8 cellular contexts compared by ENCODE assay signal in genomic region chr12:132144115-132145071, GRCh38. TPM values are rescaled to one million over a fixed set of nuclear protein-coding genes. Genes with fewer than 3 reads are reported as not detected.
DNase-seq lines count a peak whose midpoint lies in the region; ATAC-seq and TF ChIP-seq lines count a peak whose summit lies in the region.

A gene with protein sequence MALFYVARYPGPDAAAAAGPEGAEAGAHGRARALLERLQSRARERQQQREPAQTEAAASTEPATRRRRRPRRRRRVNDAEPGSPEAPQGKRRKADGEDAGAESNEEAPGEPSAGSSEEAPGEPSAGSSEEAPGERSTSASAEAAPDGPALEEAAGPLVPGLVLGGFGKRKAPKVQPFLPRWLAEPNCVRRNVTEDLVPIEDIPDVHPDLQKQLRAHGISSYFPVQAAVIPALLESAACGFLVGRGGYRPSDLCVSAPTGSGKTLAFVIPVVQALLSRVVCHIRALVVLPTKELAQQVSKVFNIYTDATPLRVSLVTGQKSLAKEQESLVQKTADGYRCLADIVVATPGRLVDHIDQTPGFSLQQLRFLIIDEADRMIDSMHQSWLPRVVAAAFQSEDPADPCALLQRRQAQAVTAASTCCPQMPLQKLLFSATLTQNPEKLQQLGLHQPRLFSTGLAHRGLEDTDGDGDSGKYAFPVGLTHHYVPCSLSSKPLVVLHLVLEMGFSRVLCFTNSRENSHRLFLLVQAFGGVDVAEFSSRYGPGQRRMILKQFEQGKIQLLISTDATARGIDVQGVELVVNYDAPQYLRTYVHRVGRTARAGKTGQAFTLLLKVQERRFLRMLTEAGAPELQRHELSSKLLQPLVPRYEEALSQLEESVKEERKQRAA (minus strand): TSS chr12:132144319. CDS start chr12:132144296, 23 bp downstream.
NOC4L (plus strand) TSS chr12:132144457; CDS start chr12:132144489, 32 bp downstream.

- no peaks in the 10 kb centered on the region for H3K9me3 Mint-ChIP-seq in progenitor cell of endocrine pancreas (ENCODE audit: low read depth)

- in situ Hi-C loops in GM13976 (cut with MboI; ENCODE audit: low sequenced_read_pairs, unreplicated experiment): no loop called here

- TF ChIP-seq POLR2A in adrenal gland (IDR thresholded peaks at IDR 0.05): peak; percentile 58 to 60

- H3K27me3 ChIP-seq in adrenal gland (no peaks in the 10 kb centered on the region), left ventricle myocardium inferior (ENCODE audit: low read depth) (no peaks in the 10 kb centered on the region)

- TF ChIP-seq CTCF in GM13976 (IDR thresholded peaks at IDR 0.05; ENCODE audit: borderline replicate concordance, control extremely low read depth, extremely low read depth, insufficient read depth, missing control alignments): no peak
- TF ChIP-seq CTCF in adrenal gland (IDR thresholded peaks at IDR 0.05): peak in 1 of 6 experiments; percentile 2
- no peak for TF ChIP-seq CTCF in left ventricle myocardium inferior (IDR thresholded peaks at IDR 0.05; ENCODE audit: borderline replicate concordance)
- TF ChIP-seq CTCF in progenitor cell of endocrine pancreas (IDR thresholded peaks at IDR 0.05; ENCODE audit: unreplicated experiment): no peak

- peaks cover 15 to 23% of the 10 kb centered on the region in 2 donors for H3K4me1 ChIP-seq in adrenal gland (replicated peaks in 1 of 2)
- peaks cover 34% of the 10 kb centered on the region for H3K4me1 ChIP-seq in left ventricle myocardium inferior

- DNase-seq in GM13976 (ENCODE audit: low spot score) (peak; percentile 99), NCI-H1436 treated with DMSO at 0.1 percent for 48 hours (lab: John Stamatoyannopoulos, UW) (peak; percentile 37), T-helper 1 cell (peak; percentile 91 to 96 (median 94)), adrenal gland (peak; percentile 91 to 97 (median 94)), left ventricle myocardium inferior (peak; percentile 96), progenitor cell of endocrine pancreas (ENCODE audit: low spot score, unreplicated experiment) (peak; percentile 92), ureter (ENCODE audit: low spot score) (peak; percentile 95)

- H3K27ac ChIP-seq in adrenal gland (peak within 1 kb of the TSS in 4 of 5 donors; percentile 67 to 90 (median 76)), left ventricle myocardium inferior (replicated peaks) (peak within 1 kb of the TSS; percentile 86)

- peaks cover 0 to 39% of the 10 kb centered on the region in 2 donors for H3K36me3 ChIP-seq in adrenal gland (replicated peaks in 1 of 2)
- H3K36me3 ChIP-seq in left ventricle myocardium inferior: peaks cover 43% of the 10 kb centered on the region

- intact Hi-C loops in adrenal gland (cut with DNase I) (no loop called here), left ventricle myocardium inferior (cut with micrococcal nuclease) (no loop called here)

- peak within 1 kb of the TSS; percentile 97 for H3K27ac Mint-ChIP-seq in progenitor cell of endocrine pancreas

- 0 to 1% (median 0%) methylated on average over 5 to 113 of the region's 113 CpGs for WGBS in adrenal gland, 4 donors

- H3K4me3 ChIP-seq in adrenal gland (peak within 1 kb of the TSS; percentile 66 to 100 (median 72)), left ventricle myocardium inferior (peak within 1 kb of the TSS; percentile 83)

- peaks cover 3% of the 10 kb centered on the region for H3K27me3 Mint-ChIP-seq in progenitor cell of endocrine pancreas

- H3K9me3 ChIP-seq in adrenal gland (replicated peaks in 1 of 3) (no peaks in the 10 kb centered on the region), left ventricle myocardium inferior (replicated peaks) (no peaks in the 10 kb centered on the region)

- peaks cover 11% of the 10 kb centered on the region for H3K4me1 Mint-ChIP-seq in progenitor cell of endocrine pancreas (ENCODE audit: low read depth)

- peak; percentile 81 for ATAC-seq in HG02840 (IDR thresholded peaks at IDR 0.05; ENCODE audit: low FRiP score, unreplicated experiment)

- peaks cover 5% of the 10 kb centered on the region for H3K36me3 Mint-ChIP-seq in progenitor cell of endocrine pancreas (ENCODE audit: insufficient read depth)

- peak within 1 kb of the TSS; percentile 86 for H3K4me3 Mint-ChIP-seq in progenitor cell of endocrine pancreas (ENCODE audit: low read depth)

RNA-seq across cellular contexts. Expression of the first gene that starts in this region (rescaled TPM):
- total RNA-seq in adrenal gland: 10 to 100 TPM; 10.2 to 22.5 (median 14.3) TPM
- polyA plus RNA-seq in adrenal gland: 10 to 100 TPM in 2 of 3 donors, 1 to 10 TPM in 1; 7.5 to 64.4 (median 29.9) TPM
- 9.0 TPM for total RNA-seq in left ventricle myocardium inferior
- 28.1 and 29.4 TPM in 2 replicates for total RNA-seq in progenitor cell of endocrine pancreas
- 28.7 TPM for total RNA-seq in ureter

RNA-seq across cellular contexts. Expression of gene NOC4L, which starts in this region (rescaled TPM):
- total RNA-seq in adrenal gland: 10 to 100 TPM in 7 of 8 donors, 1 to 10 TPM in 1; 9.2 to 30.9 (median 17.5) TPM
- 10 to 100 TPM in 2 of 3 donors, 1 to 10 TPM in 1; 4.7 to 51.5 (median 47.7) TPM for polyA plus RNA-seq in adrenal gland
- total RNA-seq in left ventricle myocardium inferior: 10.3 TPM
- 27.0 and 27.3 TPM in 2 replicates for total RNA-seq in progenitor cell of endocrine pancreas
- 25.0 TPM for total RNA-seq in ureter

Comparison
In these comparisons a context has a peak if more than half of its experiments do, and no peak if none do; other contexts are left out.
1. Peak in every context shown above with its lines: DNase-seq, ATAC-seq, H3K4me3 ChIP-seq and H3K27ac ChIP-seq.
2. DNase-seq: peak in every context shown above with its lines; median percentile 99 in GM13976; 96 in left ventricle myocardium inferior; 95 in ureter; 94 in T-helper 1 cell; 94 in adrenal gland; 92 in progenitor cell of endocrine pancreas; 37 in NCI-H1436 treated with DMSO at 0.1 percent for 48 hours.